Comparison of ENCODE assay signal across 2 cellular contexts in the genomic region with DNA sequence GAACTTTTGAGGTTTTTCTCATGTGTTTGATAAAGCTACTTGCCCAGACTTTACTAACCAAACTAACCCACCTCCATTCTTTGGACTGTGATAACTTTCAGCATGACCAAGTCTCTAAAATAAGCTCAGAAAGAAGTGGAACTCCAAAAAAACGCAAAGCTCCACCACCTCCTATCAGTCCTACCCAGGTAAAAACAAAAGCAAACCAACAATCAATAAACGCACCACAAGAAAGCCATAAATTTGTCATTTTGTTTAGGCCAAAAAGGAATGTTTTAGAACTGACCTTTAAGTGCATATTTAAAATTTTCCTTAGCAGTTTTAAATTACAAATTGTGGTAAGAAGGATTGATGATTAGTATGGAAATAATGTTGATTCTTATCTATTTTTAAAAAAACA.
TF ChIP-seq lines count a peak whose summit lies in the region.

No MANE protein-coding gene starts in this region.

TF ChIP-seq in IMR-90, 13 proteins besides CTCF, POLR2A, EP300 and RAD21:
- TF ChIP-seq, protein P1, sequence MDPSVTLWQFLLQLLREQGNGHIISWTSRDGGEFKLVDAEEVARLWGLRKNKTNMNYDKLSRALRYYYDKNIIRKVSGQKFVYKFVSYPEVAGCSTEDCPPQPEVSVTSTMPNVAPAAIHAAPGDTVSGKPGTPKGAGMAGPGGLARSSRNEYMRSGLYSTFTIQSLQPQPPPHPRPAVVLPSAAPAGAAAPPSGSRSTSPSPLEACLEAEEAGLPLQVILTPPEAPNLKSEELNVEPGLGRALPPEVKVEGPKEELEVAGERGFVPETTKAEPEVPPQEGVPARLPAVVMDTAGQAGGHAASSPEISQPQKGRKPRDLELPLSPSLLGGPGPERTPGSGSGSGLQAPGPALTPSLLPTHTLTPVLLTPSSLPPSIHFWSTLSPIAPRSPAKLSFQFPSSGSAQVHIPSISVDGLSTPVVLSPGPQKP (IDR thresholded peaks at IDR 0.05; ENCODE audit: borderline replicate concordance, low read depth, low read length) = no peak
- TF ChIP-seq MAZ (IDR thresholded peaks at IDR 0.05; ENCODE audit: borderline replicate concordance, low read depth, low read length) (no peak), NFE2L2 (IDR thresholded peaks at IDR 0.05; ENCODE audit: low read depth, low read length) (no peak), CEBPB (IDR thresholded peaks at IDR 0.05; ENCODE audit: low read depth, low read length) (no peak), MXI1 (IDR thresholded peaks at IDR 0.05; ENCODE audit: borderline replicate concordance, low read depth, low read length) (no peak), CHD1 (IDR thresholded peaks at IDR 0.05; ENCODE audit: low read depth, low read length) (no peak)

TF ChIP-seq in HepG2, 621 proteins besides CTCF, POLR2A, EP300 and RAD21:
- no peak for TF ChIP-seq ZFP36L2 (CRISPR knock-in tag; IDR thresholded peaks at IDR 0.05)
- TF ChIP-seq ZIK1 (CRISPR knock-in tag; IDR thresholded peaks at IDR 0.05; ENCODE audit: borderline replicate concordance, low read depth) = no peak
